16 cellular contexts compared by ENCODE assay signal in genomic region chr10:107686095-107686494, GRCh38.
DNase-seq lines count a peak whose midpoint lies in the region; ATAC-seq and TF ChIP-seq lines count a peak whose summit lies in the region.
"Had no signal": no experiment of that assay in that cellular context is flagged by ENCODE, and none has a peak within 500 bp of the region (broad histone marks: within the 10 kb centered on the region; RNA-seq: fewer than 3 reads in every experiment).

No MANE protein-coding gene starts in this region.

- CTCF ChIA-PET in naive thymus-derived CD4-positive, alpha-beta T cell (lab: Charles Lee), result no interaction called here

- intact Hi-C loops in naive thymus-derived CD4-positive, alpha-beta T cell (cut with micrococcal nuclease), result no loop called here

- no peaks in the 10 kb centered on the region for H3K27me3 Mint-ChIP-seq in naive thymus-derived CD4-positive, alpha-beta T cell

- no peaks in the 10 kb centered on the region for H3K4me1 Mint-ChIP-seq in naive thymus-derived CD4-positive, alpha-beta T cell

- peak; percentile 35 to 86 for DNase-seq in HL-60 (ENCODE audit: low read depth in 1 of 2, low spot score in 1 of 2)
- DNase-seq in UCSD-AML1 (lab: John Stamatoyannopoulos, UW; ENCODE audit: unreplicated experiment), result peak; percentile 33
- DNase-seq in naive thymus-derived CD4-positive, alpha-beta T cell, result no peak
- no peak for DNase-seq in hepatic stellate cell (ENCODE audit: low spot score)
- no peak for DNase-seq in GM03348 (ENCODE audit: low spot score)
- DNase-seq in ureter (ENCODE audit: low spot score), result no peak
- no peak for DNase-seq in activated T-cell treated with anti-CD3 and anti-CD28 coated beads, Interleukin-2, amount 50 U/mL, for 48 hours
- DNase-seq: mammary epithelial cell; NCI-H2227 treated with DMSO at 0.1 percent for 48 hours; stimulated activated CD4-positive, alpha-beta T cell treated with anti-CD3 and anti-CD28 coated beads, Interleukin-4, amount 100 ng/mL, for 1 hour had no signal

- peaks cover 0 to 21% (median 3%) of the 10 kb centered on the region in 11 donors for H3K9me3 Mint-ChIP-seq in naive thymus-derived CD4-positive, alpha-beta T cell

- no peak overlapping the region for H3K4me3 ChIP-seq in HL-60 (replicated peaks; ENCODE audit: insufficient read depth, low read length)
- no peak overlapping the region for H3K4me3 ChIP-seq in naive thymus-derived CD4-positive, alpha-beta T cell (ENCODE audit: low read length)
- H3K4me3 ChIP-seq: BLaER1 treated with 17β-estradiol and CSF1 and Interleukin-3, amounts not matched to agents 10 nM and 100 nM; breast epithelium; heart right ventricle; psoas muscle had no signal

- no peak for TF ChIP-seq CTCF in HL-60 (IDR thresholded peaks at IDR 0.05; ENCODE audit: insufficient read depth, low read length)

- no peaks in the 10 kb centered on the region for H3K9me3 ChIP-seq in naive thymus-derived CD4-positive, alpha-beta T cell (ENCODE audit: control insufficient read depth in 2 of 3, low read length in 3 of 3)
- H3K9me3 ChIP-seq: BLaER1 treated with 17β-estradiol and CSF1 and Interleukin-3, amounts not matched to agents 10 nM and 100 nM; breast epithelium; psoas muscle had no signal

- no peak overlapping the region for H3K4me3 Mint-ChIP-seq in naive thymus-derived CD4-positive, alpha-beta T cell

- H3K27ac Mint-ChIP-seq in naive thymus-derived CD4-positive, alpha-beta T cell, result no peak overlapping the region

- ATAC-seq in GM18870 (IDR thresholded peaks at IDR 0.05; ENCODE audit: unreplicated experiment), result peak; percentile 64
- peak; percentile 75 for ATAC-seq in naive thymus-derived CD4-positive, alpha-beta T cell
- ATAC-seq: activated CD4-positive, CD25-positive, alpha-beta regulatory T cell treated with anti-CD3 and anti-CD28 coated beads, Interleukin-2, amount 50 U/mL, for 24 hours; psoas muscle had no signal

- POLR2A ChIA-PET in naive thymus-derived CD4-positive, alpha-beta T cell (lab: Charles Lee), result no interaction called here

- H3K36me3 ChIP-seq in naive thymus-derived CD4-positive, alpha-beta T cell (ENCODE audit: control insufficient read depth in 2 of 3, insufficient read depth in 3 of 3, low read length in 3 of 3), result no peaks in the 10 kb centered on the region
- H3K36me3 ChIP-seq: BLaER1 treated with 17β-estradiol and CSF1 and Interleukin-3, amounts not matched to agents 10 nM and 100 nM; breast epithelium; heart right ventricle had no signal

- H3K27ac ChIP-seq in HL-60 (replicated peaks), result peak overlapping the region; percentile 89
- H3K27ac ChIP-seq in naive thymus-derived CD4-positive, alpha-beta T cell (ENCODE audit: low read depth, low read length), result no peak overlapping the region
- H3K27ac ChIP-seq: breast epithelium, psoas muscle had no signal

- H3K36me3 Mint-ChIP-seq in naive thymus-derived CD4-positive, alpha-beta T cell, result no peaks in the 10 kb centered on the region

- no peaks in the 10 kb centered on the region for H3K27me3 ChIP-seq in HL-60 (ENCODE audit: insufficient read depth, poor library complexity, severe bottlenecking)
- no peaks in the 10 kb centered on the region for H3K27me3 ChIP-seq in naive thymus-derived CD4-positive, alpha-beta T cell (ENCODE audit: control insufficient read depth in 2 of 2, insufficient read depth in 2 of 2, low read length in 2 of 2)
- H3K27me3 ChIP-seq: BLaER1 treated with 17β-estradiol and CSF1 and Interleukin-3, amounts not matched to agents 10 nM and 100 nM; breast epithelium; heart right ventricle had no signal

- H3K4me1 ChIP-seq in naive thymus-derived CD4-positive, alpha-beta T cell (ENCODE audit: control insufficient read depth in 2 of 2, insufficient read depth in 2 of 2, low read length in 2 of 2), result no peaks in the 10 kb centered on the region
- H3K4me1 ChIP-seq: breast epithelium, psoas muscle had no signal

Comparison
In these comparisons a context has a peak if more than half of its experiments do, and no peak if none do; other contexts are left out.
1. DNase-seq: peak in HL-60 (2 of 2) and UCSD-AML1 (single experiment); none in naive thymus-derived CD4-positive, alpha-beta T cell (0 of 9), hepatic stellate cell (single experiment), GM03348 (single experiment), ureter (single experiment) and activated T-cell treated with anti-CD3 and anti-CD28 coated beads, Interleukin-2, amount 50 U/mL, for 48 hours (0 of 2).